8 cellular contexts compared by ENCODE assay signal in the genomic region with DNA sequence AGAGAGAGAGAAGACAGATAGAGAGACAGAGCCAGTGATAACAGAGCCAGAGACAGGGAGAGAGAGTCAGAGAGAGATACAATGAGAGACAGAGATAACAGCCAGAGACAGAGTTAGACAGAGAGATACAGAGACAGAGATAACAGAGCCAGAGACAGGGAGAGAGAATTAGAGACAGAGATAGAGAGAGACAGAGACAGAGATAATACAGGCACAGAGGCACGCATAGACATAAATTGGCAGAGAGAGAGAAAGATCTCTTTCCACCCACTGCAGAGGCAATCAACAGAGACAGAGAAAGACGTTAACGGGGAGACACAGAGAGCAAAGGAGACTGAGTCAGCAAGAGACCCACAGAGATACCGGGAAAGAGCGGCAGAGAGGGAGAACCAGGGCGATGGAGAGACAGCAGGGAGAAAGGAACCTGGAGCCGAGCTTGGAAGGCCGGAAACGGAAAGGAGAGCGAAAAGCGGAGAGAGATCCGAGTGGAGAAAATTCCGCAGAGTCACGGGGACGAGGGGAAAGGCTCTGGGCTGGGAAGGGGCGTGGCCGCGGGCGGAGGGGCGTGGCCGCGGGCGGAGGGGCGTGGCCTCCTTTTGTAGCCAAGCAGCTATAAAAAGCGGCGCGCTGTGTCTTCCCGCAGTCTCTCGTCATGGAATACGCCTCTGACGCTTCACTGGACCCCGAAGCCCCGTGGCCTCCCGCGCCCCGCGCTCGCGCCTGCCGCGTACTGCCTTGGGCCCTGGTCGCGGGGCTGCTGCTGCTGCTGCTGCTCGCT. TPM values are rescaled to one million over a fixed set of nuclear protein-coding genes. Genes with fewer than 3 reads are reported as not detected.
A peak's percentile ranks its signal among the peaks of the same experiment; 100 is the strongest.
DNase-seq lines count a peak whose midpoint lies in the region; ATAC-seq lines count a peak whose summit lies in the region.

A gene with protein sequence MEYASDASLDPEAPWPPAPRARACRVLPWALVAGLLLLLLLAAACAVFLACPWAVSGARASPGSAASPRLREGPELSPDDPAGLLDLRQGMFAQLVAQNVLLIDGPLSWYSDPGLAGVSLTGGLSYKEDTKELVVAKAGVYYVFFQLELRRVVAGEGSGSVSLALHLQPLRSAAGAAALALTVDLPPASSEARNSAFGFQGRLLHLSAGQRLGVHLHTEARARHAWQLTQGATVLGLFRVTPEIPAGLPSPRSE (plus strand): TSS at position 642 of the 778 bp plus-strand sequence. CDS start 11 bp downstream, at position 653.

- intact Hi-C loops in activated CD4-positive, alpha-beta T cell treated with anti-CD3 and anti-CD28 coated beads, Interleukin-2, amount 10 ng/mL, durations not matched to agents 24 days and 14 days (cut with micrococcal nuclease): loop anchor here (1.0 to 5.0 kb wide), 2 partner anchors 14 to 207 kb away; partner anchors contain the start of genes GPR108 and TRIP10

- ATAC-seq in HG02759 (IDR thresholded peaks at IDR 0.05; ENCODE audit: unreplicated experiment): peak; percentile 31
- no peak for ATAC-seq in GM21717 (IDR thresholded peaks at IDR 0.05; ENCODE audit: unreplicated experiment)

- peaks cover 31% of the 10 kb centered on the region for H3K4me1 Mint-ChIP-seq in activated CD4-positive, alpha-beta T cell treated with anti-CD3 and anti-CD28 coated beads, Interleukin-2, amount 10 ng/mL, durations not matched to agents 24 days and 14 days

- H3K9me3 Mint-ChIP-seq in activated CD4-positive, alpha-beta T cell treated with anti-CD3 and anti-CD28 coated beads, Interleukin-2, amount 10 ng/mL, durations not matched to agents 24 days and 14 days: peaks cover under 1% of the 10 kb centered on the region

- peak within 1 kb of the TSS; percentile 87 for H3K4me3 Mint-ChIP-seq in activated CD4-positive, alpha-beta T cell treated with anti-CD3 and anti-CD28 coated beads, Interleukin-2, amount 10 ng/mL, durations not matched to agents 24 days and 14 days

- H3K27me3 Mint-ChIP-seq in activated CD4-positive, alpha-beta T cell treated with anti-CD3 and anti-CD28 coated beads, Interleukin-2, amount 10 ng/mL, durations not matched to agents 24 days and 14 days: peaks cover 36% of the 10 kb centered on the region

- peaks cover 3% of the 10 kb centered on the region; the same call in 1 of the 2 replicates for H3K36me3 ChIP-seq in ES-I3 (ENCODE audit: insufficient read depth, low read length)

- peak within 1 kb of the TSS; percentile 69 for H3K27ac ChIP-seq in cingulate gyrus (ENCODE audit: low read depth, low read length)

- H3K9me3 ChIP-seq in ES-I3 (ENCODE audit: control insufficient read depth, insufficient read depth, low read length): 0 out of 2 replicates have a peak, but pooled peaks cover under 1% of the 10 kb centered on the region

- peak within 1 kb of the TSS; percentile 84 for H3K27ac Mint-ChIP-seq in activated CD4-positive, alpha-beta T cell treated with anti-CD3 and anti-CD28 coated beads, Interleukin-2, amount 10 ng/mL, durations not matched to agents 24 days and 14 days

- DNase-seq in NCI-H2227 treated with DMSO at 0.1 percent for 48 hours (lab: John Stamatoyannopoulos, UW): peak; percentile 63
- DNase-seq in activated CD4-positive, alpha-beta T cell treated with anti-CD3 and anti-CD28 coated beads, Interleukin-2, amount 10 ng/mL, durations not matched to agents 24 days and 14 days: peak; percentile 95
- peak; percentile 92 for DNase-seq in left kidney (ENCODE audit: low read depth, low spot score)
- peak; percentile 78 to 80 for DNase-seq in stimulated activated CD4-positive, alpha-beta T cell treated with anti-CD3 and anti-CD28 coated beads, Interleukin-1b, Interleukin-23, amount 100 ng/mL, for 4 hours (ENCODE audit: low read depth in 2 of 2)

- peaks cover 24% of the 10 kb centered on the region for H3K4me1 ChIP-seq in ES-I3 (ENCODE audit: insufficient read depth, low read length)

- H3K36me3 Mint-ChIP-seq in activated CD4-positive, alpha-beta T cell treated with anti-CD3 and anti-CD28 coated beads, Interleukin-2, amount 10 ng/mL, durations not matched to agents 24 days and 14 days (ENCODE audit: low read depth): peaks cover 13% of the 10 kb centered on the region

- H3K9ac ChIP-seq in ES-I3 (ENCODE audit: low read depth, low read length): peak within 1 kb of the TSS; percentile 83

RNA-seq across cellular contexts. Expression of the gene that starts here (rescaled TPM):
- 6.1 and 6.4 TPM in 2 replicates for total RNA-seq in activated CD4-positive, alpha-beta T cell treated with anti-CD3 and anti-CD28 coated beads, Interleukin-2, amount 10 ng/mL, durations not matched to agents 24 days and 14 days
